In genomic region chr22:49969751-49970527, GRCh38 we compare ENCODE assay signal across 8 cellular contexts. TPM values are rescaled to one million over a fixed set of nuclear protein-coding genes. Genes with fewer than 3 reads are reported as not detected.
DNase-seq lines count a peak whose midpoint lies in the region; ATAC-seq and TF ChIP-seq lines count a peak whose summit lies in the region.

No MANE protein-coding gene starts in this region.

- H3K27ac ChIP-seq in DND-41 (ENCODE audit: low read length) (peak overlapping the region; percentile 63), RWPE1 (peak overlapping the region; percentile 92)

- no peaks in the 10 kb centered on the region for H3K79me2 ChIP-seq in DND-41 (ENCODE audit: insufficient read depth, low read length)

- DNase-seq in DND-41 (no peak), RWPE1 (ENCODE audit: low spot score) (no peak), posterior vena cava (ENCODE audit: low spot score) (peak; percentile 69), NCI-H524 treated with DMSO at 0.1 percent for 48 hours (lab: John Stamatoyannopoulos, UW) (no peak), COLO668 (lab: John Stamatoyannopoulos, UW; ENCODE audit: unreplicated experiment) (no peak), GF-D8 (lab: John Stamatoyannopoulos, UW) (no peak)
- DNase-seq in effector CD4-positive, alpha-beta T cell: peak; percentile 7

- CTCF ChIA-PET in RWPE1 (lab: Yijun Ruan, JAX): no interaction called here

- POLR2A ChIA-PET in RWPE1 (lab: Yijun Ruan, JAX; ENCODE audit: low non-redundant PET): no interaction called here

- no peak overlapping the region; the same call in 1 of the 2 replicates for H2AFZ ChIP-seq in DND-41 (ENCODE audit: low read depth, low read length)

- H4K20me1 ChIP-seq in DND-41 (ENCODE audit: insufficient read depth, low read length): peaks cover 15% of the 10 kb centered on the region

- H3K9me3 ChIP-seq in DND-41 (ENCODE audit: insufficient read depth, low read length, severe bottlenecking): no peaks in the 10 kb centered on the region

- no peaks in the 10 kb centered on the region; the same call in 1 of the 2 replicates for H3K36me3 ChIP-seq in DND-41 (ENCODE audit: insufficient read depth, low read length)

- peaks cover 30% of the 10 kb centered on the region for H3K4me1 ChIP-seq in DND-41 (ENCODE audit: insufficient read depth, low read length)

- TF ChIP-seq CTCF in DND-41 (IDR thresholded peaks at IDR 0.05; ENCODE audit: borderline replicate concordance, extremely low read depth, low read length, poor library complexity, severe bottlenecking): no peak
- TF ChIP-seq CTCF in RWPE1 (conservative IDR thresholded peaks at IDR 0.05; ENCODE audit: low read depth): no peak

- 0 out of 3 replicates have a peak, but pooled peaks have one; percentile 1 for ATAC-seq in DND-41 (ENCODE audit: insufficient read depth, low read depth)
- ATAC-seq in GM18511 (IDR thresholded peaks at IDR 0.05; ENCODE audit: unreplicated experiment): no peak

- H3K4me2 ChIP-seq in DND-41 (ENCODE audit: insufficient read depth, low read length): peak overlapping the region; percentile 98

- H3K9ac ChIP-seq in DND-41 (ENCODE audit: low read depth, low read length): peak overlapping the region; percentile 22; the same call in 1 of the 2 replicates

- intact Hi-C loops in posterior vena cava (cut with DNase I): loop anchor here (5.0 kb wide), 1 partner anchor 38 kb away; no protein-coding TSS in a partner anchor

- no peaks in the 10 kb centered on the region for H3K27me3 ChIP-seq in DND-41 (ENCODE audit: insufficient read depth, low read length, poor library complexity)

- no peak overlapping the region for H3K4me3 ChIP-seq in DND-41 (ENCODE audit: low read depth in 1 of 2, low read length in 2 of 2)

RNA-seq across cellular contexts. Expression of gene PIM3, which starts 9.4 kb away (rescaled TPM):
- 10 to 100 TPM; 29.9 to 37.2 TPM for total RNA-seq in posterior vena cava

RNA-seq across cellular contexts. Expression of gene IL17REL, which starts 42.6 kb away (rescaled TPM):
- not detected for total RNA-seq in posterior vena cava

RNA-seq across cellular contexts. Expression of gene CRELD2, which starts 51.5 kb away (rescaled TPM):
- 10 to 100 TPM; 27.5 to 45.4 TPM for total RNA-seq in posterior vena cava

RNA-seq across cellular contexts. Expression of gene ALG12, which starts 51.7 kb away (rescaled TPM):
- total RNA-seq in posterior vena cava: 10 to 100 TPM in 1 of 2 donors, 1 to 10 TPM in 1; 8.9 to 11.7 TPM

Comparison
In these comparisons a context has a peak if more than half of its experiments do, and no peak if none do; other contexts are left out.
1. DNase-seq: peak in effector CD4-positive, alpha-beta T cell (single experiment) and posterior vena cava (single experiment); none in DND-41 (single experiment), RWPE1 (single experiment), NCI-H524 treated with DMSO at 0.1 percent for 48 hours (single experiment), COLO668 (single experiment) and GF-D8 (single experiment).